Comparison of ENCODE assay signal across 1 cellular context in the genomic region with DNA sequence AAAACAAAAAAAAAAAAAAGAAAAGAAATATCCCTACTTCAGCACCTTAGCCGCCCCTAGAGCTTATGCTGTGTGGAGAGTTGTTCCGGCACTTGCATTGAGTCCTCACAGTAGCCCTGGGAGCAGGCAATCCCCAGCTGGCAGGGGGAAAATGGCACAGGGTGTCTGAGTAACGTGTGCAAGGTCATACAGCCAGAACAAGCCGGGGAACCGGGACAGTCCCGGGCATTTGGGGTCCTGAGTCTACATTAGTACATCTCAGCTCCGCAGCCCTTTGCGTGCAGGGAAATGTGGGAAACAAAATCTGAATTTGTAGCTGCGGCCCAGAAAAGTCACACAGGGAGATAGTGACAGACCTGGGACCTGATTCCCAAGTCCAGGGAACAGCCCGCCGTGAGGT.
TF ChIP-seq lines count a peak whose summit lies in the region.

No MANE protein-coding gene starts in this region.

TF ChIP-seq in endothelial cell of umbilical vein, 7 proteins besides CTCF, POLR2A, EP300 and RAD21:
- TF ChIP-seq EZH2 (IDR thresholded peaks at IDR 0.05; ENCODE audit: borderline replicate concordance, low read depth, low read length, severe bottlenecking) (no peak), JUN (IDR thresholded peaks at IDR 0.05; ENCODE audit: borderline replicate concordance, insufficient read depth, insufficient read length, low read depth) (no peak), MYC (IDR thresholded peaks at IDR 0.05; ENCODE audit: low read depth, low read length) (no peak), POLR2AphosphoS5 (IDR thresholded peaks at IDR 0.05; ENCODE audit: insufficient read depth, low read depth, low read length) (no peak), GATA2 (IDR thresholded peaks at IDR 0.05; ENCODE audit: insufficient read depth, insufficient read length, low read depth, low read length) (no peak), FOS (IDR thresholded peaks at IDR 0.05; ENCODE audit: borderline replicate concordance, insufficient read depth, low read length) (no peak)
- TF ChIP-seq, protein P1, sequence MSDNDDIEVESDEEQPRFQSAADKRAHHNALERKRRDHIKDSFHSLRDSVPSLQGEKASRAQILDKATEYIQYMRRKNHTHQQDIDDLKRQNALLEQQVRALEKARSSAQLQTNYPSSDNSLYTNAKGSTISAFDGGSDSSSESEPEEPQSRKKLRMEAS (IDR thresholded peaks at IDR 0.05; ENCODE audit: insufficient read depth, insufficient read length) = no peak
